8 cellular contexts compared by ENCODE assay signal in the genomic region with DNA sequence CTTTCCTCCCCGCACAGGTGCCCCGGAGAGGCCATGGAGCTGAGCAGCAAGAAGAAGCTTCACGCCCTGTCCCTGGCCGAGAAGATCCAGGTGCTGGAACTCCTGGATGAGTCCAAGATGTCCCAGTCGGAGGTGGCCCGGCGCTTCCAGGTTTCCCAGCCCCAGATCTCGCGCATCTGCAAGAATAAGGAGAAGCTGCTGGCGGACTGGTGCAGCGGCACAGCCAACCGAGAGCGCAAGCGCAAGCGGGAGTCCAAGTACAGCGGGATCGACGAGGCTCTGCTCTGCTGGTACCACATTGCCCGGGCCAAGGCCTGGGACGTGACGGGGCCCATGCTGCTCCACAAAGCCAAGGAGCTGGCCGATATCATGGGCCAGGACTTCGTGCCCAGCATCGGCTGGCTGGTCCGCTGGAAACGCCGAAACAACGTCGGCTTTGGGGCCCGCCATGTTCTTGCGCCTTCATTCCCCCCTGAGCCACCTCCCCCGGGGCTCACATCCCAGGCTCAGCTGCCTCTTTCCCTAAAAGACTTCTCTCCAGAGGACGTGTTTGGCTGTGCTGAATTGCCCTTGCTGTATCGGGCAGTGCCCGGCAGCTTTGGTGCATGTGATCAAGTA. TPM values are rescaled to one million over a fixed set of nuclear protein-coding genes. Genes with fewer than 3 reads are reported as not detected.
DNase-seq lines count a peak whose midpoint lies in the region; ATAC-seq and TF ChIP-seq lines count a peak whose summit lies in the region.

No MANE protein-coding gene starts in this region.

- H3K4me3 ChIP-seq in Karpas-422 (ENCODE audit: low read length) (no peak overlapping the region; the same call in 1 of the 2 replicates), astrocyte of the spinal cord (ENCODE audit: low read depth, low read length) (peak overlapping the region; percentile 13)

- H3K9me3 ChIP-seq in Karpas-422 (ENCODE audit: low read length): no peaks in the 10 kb centered on the region

- DNase-seq in Karpas-422: no peak
- DNase-seq in astrocyte of the spinal cord (ENCODE audit: low read depth, low spot score): peak; percentile 36
- peak; percentile 55 for DNase-seq in iris pigment epithelial cell (ENCODE audit: low read depth)
- DNase-seq in stimulated activated naive B cell treated with anti-CD40 and anti-IgM and Interleukin-4, amounts not matched to agents 10 μg/mL and 1 μg/mL and 100 μg/mL, for 72 hours: no peak
- no peak for DNase-seq in NCI-H82 treated with DMSO at 0.1 percent for 48 hours (lab: John Stamatoyannopoulos, UW; ENCODE audit: unreplicated experiment)
- DNase-seq in NCI-H446 (lab: John Stamatoyannopoulos, UW): no peak
- DNase-seq in NCI-H1105 (lab: John Stamatoyannopoulos, UW): no peak

- H3K4me3 Mint-ChIP-seq in stimulated activated naive B cell treated with anti-CD40 and anti-IgM and Interleukin-4, amounts not matched to agents 10 μg/mL and 1 μg/mL and 100 μg/mL, for 72 hours: peak overlapping the region; percentile 96 to 98

- H3K9ac ChIP-seq in Karpas-422 (ENCODE audit: low read length): peak overlapping the region; percentile 71; the same call in 1 of the 2 replicates

- H3K9me3 Mint-ChIP-seq in stimulated activated naive B cell treated with anti-CD40 and anti-IgM and Interleukin-4, amounts not matched to agents 10 μg/mL and 1 μg/mL and 100 μg/mL, for 72 hours: no peaks in the 10 kb centered on the region

- H3K9me2 ChIP-seq in Karpas-422 (replicated peaks; ENCODE audit: insufficient read depth, low read length): no peaks in the 10 kb centered on the region

- TF ChIP-seq CTCF in astrocyte of the spinal cord (IDR thresholded peaks at IDR 0.05; ENCODE audit: low read depth, low read length): no peak

- H3K4me2 ChIP-seq in Karpas-422 (ENCODE audit: low read depth, low read length, poor library complexity, severe bottlenecking): peak overlapping the region; percentile 76

- H3K27ac ChIP-seq in Karpas-422 (ENCODE audit: low read length): no peak overlapping the region

- H3K36me3 Mint-ChIP-seq in stimulated activated naive B cell treated with anti-CD40 and anti-IgM and Interleukin-4, amounts not matched to agents 10 μg/mL and 1 μg/mL and 100 μg/mL, for 72 hours: peaks cover 11 to 20% of the 10 kb centered on the region in 2 donors

- no peaks in the 10 kb centered on the region for H4K20me1 ChIP-seq in Karpas-422 (ENCODE audit: insufficient read depth, low read depth, low read length)

- H3K27me3 ChIP-seq in Karpas-422 (ENCODE audit: low read length): no peaks in the 10 kb centered on the region

- no peak overlapping the region for H2AFZ ChIP-seq in Karpas-422 (ENCODE audit: low read length)

- H3K4me1 ChIP-seq in Karpas-422 (ENCODE audit: low read length): peaks cover 14% of the 10 kb centered on the region

- H3K79me2 ChIP-seq in Karpas-422 (ENCODE audit: low read length): no peaks in the 10 kb centered on the region

- peak overlapping the region; percentile 98 for H3K27ac Mint-ChIP-seq in stimulated activated naive B cell treated with anti-CD40 and anti-IgM and Interleukin-4, amounts not matched to agents 10 μg/mL and 1 μg/mL and 100 μg/mL, for 72 hours

- peaks cover 7% of the 10 kb centered on the region; the same call in 1 of the 2 replicates for H3K36me3 ChIP-seq in Karpas-422 (ENCODE audit: insufficient read depth, low read length)

- ATAC-seq in stimulated activated naive B cell treated with anti-CD40 and anti-IgM and Interleukin-4, amounts not matched to agents 10 μg/mL and 1 μg/mL and 100 μg/mL, for 72 hours (replicated peaks): no peak
- no peak for ATAC-seq in GM21737 (IDR thresholded peaks at IDR 0.05; ENCODE audit: unreplicated experiment)

- in situ Hi-C loops in astrocyte of the spinal cord (cut with HindIII; ENCODE audit: low sequenced_read_pairs): no loop called here

- peaks cover 22 to 25% of the 10 kb centered on the region in 2 donors for H3K4me1 Mint-ChIP-seq in stimulated activated naive B cell treated with anti-CD40 and anti-IgM and Interleukin-4, amounts not matched to agents 10 μg/mL and 1 μg/mL and 100 μg/mL, for 72 hours

- H3K27me3 Mint-ChIP-seq in stimulated activated naive B cell treated with anti-CD40 and anti-IgM and Interleukin-4, amounts not matched to agents 10 μg/mL and 1 μg/mL and 100 μg/mL, for 72 hours: no peaks in the 10 kb centered on the region

RNA-seq across cellular contexts. Expression of a gene that starts 1.3 kb away (rescaled TPM):
- total RNA-seq in Karpas-422 (2014; rRNA removed; shearing (Covaris generic); ENCODE audit: low replicate concordance): 0.11 and 0.83 TPM in 2 replicates

RNA-seq across cellular contexts. Expression of a gene that starts 22.2 kb away (rescaled TPM):
- 34.0 and 44.5 TPM in 2 replicates for total RNA-seq in Karpas-422 (2014; rRNA removed; shearing (Covaris generic); ENCODE audit: low replicate concordance)

RNA-seq across cellular contexts. Expression of a gene that starts 26.6 kb away (rescaled TPM):
- total RNA-seq in Karpas-422 (2014; rRNA removed; shearing (Covaris generic); ENCODE audit: low replicate concordance): 6.7 and 9.7 TPM in 2 replicates

RNA-seq across cellular contexts. Expression of a gene that starts 30.6 kb away (rescaled TPM):
- total RNA-seq in Karpas-422 (2014; rRNA removed; shearing (Covaris generic); ENCODE audit: low replicate concordance): 48.5 and 102 TPM in 2 replicates

RNA-seq across cellular contexts. Expression of a gene that starts 41.2 kb away (rescaled TPM):
- 0.43 and 2.6 TPM in 2 replicates for total RNA-seq in Karpas-422 (2014; rRNA removed; shearing (Covaris generic); ENCODE audit: low replicate concordance)

Comparison
In these comparisons a context has a peak if more than half of its experiments do, and no peak if none do; other contexts are left out.
1. DNase-seq: peak in astrocyte of the spinal cord (single experiment) and iris pigment epithelial cell (single experiment); none in Karpas-422 (single experiment), stimulated activated naive B cell treated with anti-CD40 and anti-IgM and Interleukin-4, amounts not matched to agents 10 μg/mL and 1 μg/mL and 100 μg/mL, for 72 hours (single experiment), NCI-H82 treated with DMSO at 0.1 percent for 48 hours (single experiment), NCI-H446 (0 of 2) and NCI-H1105 (single experiment).